Comparison of ENCODE assay signal across 6 cellular contexts in the genomic region with DNA sequence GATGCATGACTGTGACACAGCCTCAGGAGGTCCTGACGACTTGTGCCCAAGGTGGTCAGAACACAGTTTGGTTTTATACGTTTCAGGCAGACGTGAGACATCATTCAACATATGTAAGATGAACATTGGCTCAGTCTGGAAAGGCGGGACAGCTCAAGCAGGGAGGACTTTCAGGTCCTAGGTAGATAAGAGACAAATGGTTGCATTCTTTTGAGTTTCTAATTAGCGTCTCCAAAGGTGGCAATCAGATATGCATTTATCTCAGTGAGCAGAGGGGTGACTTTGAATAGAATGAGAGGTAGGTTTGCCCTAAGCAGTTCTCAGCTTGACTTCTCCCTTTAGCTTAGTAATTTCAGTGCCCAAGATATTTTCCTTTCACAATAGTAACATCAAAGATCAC. TPM values are rescaled to one million over a fixed set of nuclear protein-coding genes. Genes with fewer than 3 reads are reported as not detected.
"Had no signal": no experiment of that assay in that cellular context is flagged by ENCODE, and none has a peak within 500 bp of the region (broad histone marks: within the 10 kb centered on the region; RNA-seq: fewer than 3 reads in every experiment).

No MANE protein-coding gene starts in this region.

RNA-seq across cellular contexts. Expression of a gene that starts 43.8 kb away (rescaled TPM):
- total RNA-seq: activated B cell treated with CpG ODN at 0.5 μM for 24 hours; activated naive CD8-positive, alpha-beta T cell treated with anti-CD3 and anti-CD28 coated beads for 36 hours; activated T-helper 17 cell treated with anti-CD3 and anti-CD28 coated beads, Interleukin-2, amount 50 U/mL, for 72 hours; body of pancreas; cerebellum; T-helper 17 cell had no signal
